ENCODE assay signal across 9 cellular contexts in genomic region chr12:117134059-117134458, GRCh38.
A peak's percentile ranks its signal among the peaks of the same experiment; 100 is the strongest.
DNase-seq lines count a peak whose midpoint lies in the region; ATAC-seq lines count a peak whose summit lies in the region.
"Had no signal": no experiment of that assay in that cellular context is flagged by ENCODE, and none has a peak within 500 bp of the region (broad histone marks: within the 10 kb centered on the region; RNA-seq: fewer than 3 reads in every experiment).

No MANE protein-coding gene starts in this region.

- in situ Hi-C loops in KBM-7 (cut with MboI; ENCODE audit: low pct_unique_long_range_greater_than_20kb, low sequenced_read_pairs) = no loop called here

- ATAC-seq in HG02571 (IDR thresholded peaks at IDR 0.05; ENCODE audit: unreplicated experiment) = no peak
- ATAC-seq in GM19452 (IDR thresholded peaks at IDR 0.05; ENCODE audit: unreplicated experiment) = no peak
- ATAC-seq in HG02623 (IDR thresholded peaks at IDR 0.05; ENCODE audit: unreplicated experiment) = no peak

- DNase-seq in KBM-7 = peak; percentile 66
- peak; percentile 28 for DNase-seq in activated CD4-positive, alpha-beta T cell treated with anti-CD3 and anti-CD28 coated beads, Interleukin-2, amount 50 U/mL, for 1 hour
- peak; percentile 27 for DNase-seq in dedifferentiated amniotic fluid mesenchymal stem cell (ENCODE audit: extremely low spot score)
- peak; percentile 40 for DNase-seq in stimulated activated CD8-positive, alpha-beta memory T cell treated with anti-CD3 and anti-CD28 coated beads, Interleukin-4, amount 100 ng/mL, for 24 hours (ENCODE audit: low read depth)
- DNase-seq in 8988T = no peak
- DNase-seq: NCI-H69 had no signal
